8 cellular contexts compared by ENCODE assay signal in the genomic region with DNA sequence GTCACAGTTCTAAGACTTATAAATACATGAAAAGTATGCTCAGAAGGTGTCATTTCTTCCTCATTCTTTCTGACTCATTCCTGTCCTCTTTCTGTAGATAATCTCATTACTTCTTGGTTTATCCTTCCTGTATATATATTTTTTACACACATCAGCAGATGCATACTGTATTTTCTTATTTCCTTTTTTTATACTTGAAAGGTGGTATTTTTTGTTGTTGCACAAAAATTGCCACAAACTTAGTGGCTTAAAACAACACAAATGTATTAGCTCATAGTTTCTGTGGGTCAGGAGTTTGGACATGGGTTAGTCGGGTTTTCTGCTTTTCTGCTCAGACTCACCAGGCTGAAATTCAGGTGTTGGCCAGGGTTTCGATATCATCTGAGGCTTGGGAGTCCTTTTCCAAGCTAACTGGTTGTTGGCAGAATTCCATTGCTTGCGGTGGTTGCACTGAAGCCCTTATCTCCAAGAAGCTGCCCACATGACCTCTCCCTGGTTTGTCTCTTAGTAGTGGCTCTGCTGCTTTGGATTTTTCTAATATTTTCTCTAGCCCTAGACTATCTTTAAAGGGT.
DNase-seq lines count a peak whose midpoint lies in the region; ATAC-seq and TF ChIP-seq lines count a peak whose summit lies in the region.

No MANE protein-coding gene starts in this region.

- peaks cover 18% of the 10 kb centered on the region for H3K36me3 Mint-ChIP-seq in progenitor cell of endocrine pancreas (ENCODE audit: insufficient read depth)

- CTCF ChIA-PET in HEK293T (lab: Yijun Ruan, JAX): no interaction called here

- POLR2A ChIA-PET in HEK293T (lab: Yijun Ruan, JAX): no interaction called here

- peaks cover 22% of the 10 kb centered on the region for H3K4me1 Mint-ChIP-seq in progenitor cell of endocrine pancreas (ENCODE audit: low read depth)

- no peaks in the 10 kb centered on the region for H3K27me3 Mint-ChIP-seq in progenitor cell of endocrine pancreas

- peaks cover 20% of the 10 kb centered on the region for H3K9me3 Mint-ChIP-seq in progenitor cell of endocrine pancreas (ENCODE audit: low read depth)

- intact Hi-C loops in posterior cingulate gyrus (cut with DNase I): no loop called here

- peak overlapping the region; percentile 52 for H3K27ac Mint-ChIP-seq in progenitor cell of endocrine pancreas

- peak; percentile 69 for ATAC-seq in GM18868 (IDR thresholded peaks at IDR 0.05; ENCODE audit: unreplicated experiment)
- ATAC-seq in HG03196 (IDR thresholded peaks at IDR 0.05; ENCODE audit: unreplicated experiment): peak; percentile 58

- DNase-seq in astrocyte of the hippocampus (ENCODE audit: low read depth, low spot score) (peak; percentile 91), progenitor cell of endocrine pancreas (ENCODE audit: low spot score, unreplicated experiment) (no peak), AG20443 (ENCODE audit: low spot score) (no peak), COR-L47 (lab: John Stamatoyannopoulos, UW) (no peak), HEK293T (ENCODE audit: extremely low spot score) (no peak), posterior cingulate gyrus (no peak)

- no peak for TF ChIP-seq CTCF in progenitor cell of endocrine pancreas (IDR thresholded peaks at IDR 0.05; ENCODE audit: unreplicated experiment)

- no peak overlapping the region for H3K4me3 Mint-ChIP-seq in progenitor cell of endocrine pancreas (ENCODE audit: low read depth)

TF ChIP-seq in HEK293T, 16 proteins besides CTCF, POLR2A, EP300 and RAD21:
- TF ChIP-seq ELF4 (IDR thresholded peaks at IDR 0.05) (no peak), NFRKB (IDR thresholded peaks at IDR 0.05) (no peak), SUZ12 (IDR thresholded peaks at IDR 0.05) (no peak), ZNF384 (IDR thresholded peaks at IDR 0.05) (no peak), BHLHE40 (IDR thresholded peaks at IDR 0.05; ENCODE audit: borderline replicate concordance) (no peak), LEF1 (IDR thresholded peaks at IDR 0.05; ENCODE audit: borderline replicate concordance) (no peak), CTBP1 (IDR thresholded peaks at IDR 0.05; ENCODE audit: borderline replicate concordance) (no peak), FOXK2 (IDR thresholded peaks at IDR 0.05) (no peak), HDGF (IDR thresholded peaks at IDR 0.05; ENCODE audit: borderline replicate concordance) (no peak), FOXM1 (IDR thresholded peaks at IDR 0.05; ENCODE audit: borderline replicate concordance) (no peak), ARNT (IDR thresholded peaks at IDR 0.05) (no peak), TARDBP (IDR thresholded peaks at IDR 0.05) (no peak), FOXA1 (IDR thresholded peaks at IDR 0.05) (no peak), SP1 (IDR thresholded peaks at IDR 0.05) (no peak), L3MBTL2 (conservative IDR thresholded peaks at IDR 0.05) (no peak)
- TF ChIP-seq, protein P1, sequence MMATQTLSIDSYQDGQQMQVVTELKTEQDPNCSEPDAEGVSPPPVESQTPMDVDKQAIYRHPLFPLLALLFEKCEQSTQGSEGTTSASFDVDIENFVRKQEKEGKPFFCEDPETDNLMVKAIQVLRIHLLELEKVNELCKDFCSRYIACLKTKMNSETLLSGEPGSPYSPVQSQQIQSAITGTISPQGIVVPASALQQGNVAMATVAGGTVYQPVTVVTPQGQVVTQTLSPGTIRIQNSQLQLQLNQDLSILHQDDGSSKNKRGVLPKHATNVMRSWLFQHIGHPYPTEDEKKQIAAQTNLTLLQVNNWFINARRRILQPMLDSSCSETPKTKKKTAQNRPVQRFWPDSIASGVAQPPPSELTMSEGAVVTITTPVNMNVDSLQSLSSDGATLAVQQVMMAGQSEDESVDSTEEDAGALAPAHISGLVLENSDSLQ (IDR thresholded peaks at IDR 0.05): no peak
TF ChIP-seq in HEK293T: peak in this region for 0.
